In the genomic region with DNA sequence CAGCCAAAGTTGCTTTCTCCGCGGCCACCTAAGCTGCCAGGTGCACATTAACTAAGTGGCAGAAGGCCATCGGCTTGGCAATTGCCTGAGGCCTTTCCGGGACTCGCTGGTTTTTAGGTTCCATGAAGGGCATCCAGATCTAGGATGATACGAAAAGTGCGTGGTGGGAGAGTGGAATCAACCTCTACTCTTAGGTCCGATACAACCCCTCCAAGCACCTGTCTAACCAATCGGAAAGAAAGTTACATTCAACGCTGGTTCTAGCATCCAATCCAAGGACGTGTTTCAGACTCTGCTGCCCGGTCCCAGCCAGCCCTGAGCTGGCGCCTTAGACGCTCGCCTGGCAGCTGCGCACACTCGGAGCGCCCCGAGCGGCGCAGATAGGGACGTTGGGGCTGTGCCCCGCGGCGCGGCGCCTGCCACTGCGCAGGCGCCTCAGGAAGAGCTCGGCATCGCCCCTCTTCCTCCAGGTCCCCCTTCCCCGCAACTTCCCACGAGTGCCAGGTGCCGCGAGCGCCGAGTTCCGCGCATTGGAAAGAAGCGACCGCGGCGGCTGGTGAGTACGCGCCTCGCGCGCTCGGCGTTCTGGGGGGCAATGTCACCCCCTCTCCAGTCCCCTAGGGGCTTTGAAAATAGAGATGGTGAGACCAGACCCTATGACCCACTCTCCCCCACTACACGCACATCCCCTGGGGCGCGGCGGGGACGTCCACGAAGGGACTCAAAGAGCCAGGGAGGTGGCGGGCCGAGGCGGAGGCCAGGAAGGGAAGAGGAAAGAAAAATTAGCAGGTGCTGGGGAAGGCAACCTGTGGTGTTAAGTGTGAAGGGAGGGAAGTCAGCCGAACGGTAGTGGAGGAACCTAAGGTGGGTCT, we compare ENCODE assay signal across 8 cellular contexts. TPM values are rescaled to one million over a fixed set of nuclear protein-coding genes. Genes with fewer than 3 reads are reported as not detected.
DNase-seq lines count a peak whose midpoint lies in the region; ATAC-seq and TF ChIP-seq lines count a peak whose summit lies in the region.

A gene with protein sequence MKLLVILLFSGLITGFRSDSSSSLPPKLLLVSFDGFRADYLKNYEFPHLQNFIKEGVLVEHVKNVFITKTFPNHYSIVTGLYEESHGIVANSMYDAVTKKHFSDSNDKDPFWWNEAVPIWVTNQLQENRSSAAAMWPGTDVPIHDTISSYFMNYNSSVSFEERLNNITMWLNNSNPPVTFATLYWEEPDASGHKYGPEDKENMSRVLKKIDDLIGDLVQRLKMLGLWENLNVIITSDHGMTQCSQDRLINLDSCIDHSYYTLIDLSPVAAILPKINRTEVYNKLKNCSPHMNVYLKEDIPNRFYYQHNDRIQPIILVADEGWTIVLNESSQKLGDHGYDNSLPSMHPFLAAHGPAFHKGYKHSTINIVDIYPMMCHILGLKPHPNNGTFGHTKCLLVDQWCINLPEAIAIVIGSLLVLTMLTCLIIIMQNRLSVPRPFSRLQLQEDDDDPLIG (plus strand): TSS at position 356 of the 872 bp plus-strand sequence. CDS start 9,595 bp downstream, outside the sequence.

- peak; percentile 99 for ATAC-seq in CD4-positive, alpha-beta T cell (ENCODE audit: poor library complexity)
- peak; percentile 99 for ATAC-seq in GM19397 (IDR thresholded peaks at IDR 0.05; ENCODE audit: unreplicated experiment)
- peak; percentile 89 for ATAC-seq in HG03575 (IDR thresholded peaks at IDR 0.05; ENCODE audit: extremely low read depth, insufficient number of reproducible peaks, low FRiP score, unreplicated experiment)

- H3K36me3 Mint-ChIP-seq in CD4-positive, alpha-beta T cell (ENCODE audit: low read depth): peaks cover 8% of the 10 kb centered on the region

- POLR2A ChIA-PET in CD4-positive, alpha-beta T cell (lab: Charles Lee): interaction anchor here (0.6 to 3.2 kb wide), 10 partner anchors 9 to 1348 kb away, joined by 3 to 18 read pairs (median 4); a partner anchor contains a TSS

- no peaks in the 10 kb centered on the region for H3K27me3 ChIP-seq in CD4-positive, alpha-beta T cell (ENCODE audit: control insufficient read depth, insufficient read depth, low read length)
- H3K27me3 ChIP-seq in mononuclear cell (ENCODE audit: insufficient read depth, low read length): no peaks in the 10 kb centered on the region

- H3K4me3 ChIP-seq in mononuclear cell (ENCODE audit: low read length): peak within 1 kb of the TSS; percentile 72

- no peaks in the 10 kb centered on the region for H3K9me3 ChIP-seq in CD4-positive, alpha-beta T cell (ENCODE audit: control insufficient read depth, low read length)
- H3K9me3 ChIP-seq in mononuclear cell (ENCODE audit: low read depth, low read length): no peaks in the 10 kb centered on the region

- CTCF ChIA-PET in CD4-positive, alpha-beta T cell (lab: Charles Lee): interaction anchor here (0.6 to 1.7 kb wide), 5 partner anchors 9 to 241 kb away, joined by 3 to 5 read pairs (median 3); no protein-coding TSS in a partner anchor

- H3K27me3 Mint-ChIP-seq in CD4-positive, alpha-beta T cell: no peaks in the 10 kb centered on the region

- peak; percentile 79 to 92 (median 86) for DNase-seq in CD4-positive, alpha-beta T cell
- peak; percentile 46 for DNase-seq in NK-92 (lab: John Stamatoyannopoulos, UW; ENCODE audit: unreplicated experiment)
- DNase-seq in activated CD8-positive, alpha-beta memory T cell treated with anti-CD3 and anti-CD28 coated beads, Interleukin-2, amount 50 U/mL, for 48 hours: peak; percentile 91
- DNase-seq in epithelial cell of prostate (ENCODE audit: low read depth, low spot score): peak; percentile 29
- peak; percentile 73 to 84 for DNase-seq in stimulated activated CD8-positive, alpha-beta memory T cell treated with anti-CD3 and anti-CD28 coated beads, Interleukin-2, amount 100 ng/mL, for 48 hours (ENCODE audit: low read depth in 2 of 2)

- TF ChIP-seq CTCF in CD4-positive, alpha-beta T cell (IDR thresholded peaks at IDR 0.05): no peak

- H3K27ac ChIP-seq in CD4-positive, alpha-beta T cell (ENCODE audit: low read depth, low read length): peak within 1 kb of the TSS; percentile 49
- no peak within 1 kb of the TSS for H3K27ac ChIP-seq in epithelial cell of prostate

- peaks cover 2% of the 10 kb centered on the region for H3K9me3 Mint-ChIP-seq in CD4-positive, alpha-beta T cell

- H3K27ac Mint-ChIP-seq in CD4-positive, alpha-beta T cell: peak within 1 kb of the TSS; percentile 83

- intact Hi-C loops in CD4-positive, alpha-beta T cell (cut with DNase I, micrococcal nuclease): loop anchor here in 1 of 2 experiments (5.0 kb wide), 1 partner anchor 753 kb away; a partner anchor contains a TSS

- peaks cover 54% of the 10 kb centered on the region for H3K4me1 Mint-ChIP-seq in CD4-positive, alpha-beta T cell (ENCODE audit: low read depth)

- peak within 1 kb of the TSS; percentile 96 for H3K4me3 Mint-ChIP-seq in CD4-positive, alpha-beta T cell

- peaks cover 28% of the 10 kb centered on the region for H3K4me1 ChIP-seq in mononuclear cell (ENCODE audit: insufficient read depth, low read length)

RNA-seq across cellular contexts. Expression of the gene that starts here (rescaled TPM):
- total RNA-seq in CD4-positive, alpha-beta T cell: 1 to 10 TPM; 3.7 to 4.3 TPM
- total RNA-seq in mononuclear cell: 17.5 TPM

Comparison
In these comparisons a context has a peak if more than half of its experiments do, and no peak if none do; other contexts are left out.
1. DNase-seq: peak in every context shown above with its lines; median percentile 91 in activated CD8-positive, alpha-beta memory T cell treated with anti-CD3 and anti-CD28 coated beads, Interleukin-2, amount 50 U/mL, for 48 hours; 86 in CD4-positive, alpha-beta T cell; 78 in stimulated activated CD8-positive, alpha-beta memory T cell treated with anti-CD3 and anti-CD28 coated beads, Interleukin-2, amount 100 ng/mL, for 48 hours; 46 in NK-92; 29 in epithelial cell of prostate.